ENCODE assay signal across 21 cellular contexts in genomic region chr5:149285153-149285552, GRCh38. TPM values are rescaled to one million over a fixed set of nuclear protein-coding genes. Genes with fewer than 3 reads are reported as not detected.
DNase-seq lines count a peak whose midpoint lies in the region; ATAC-seq and TF ChIP-seq lines count a peak whose summit lies in the region.
"Had no signal": no experiment of that assay in that cellular context is flagged by ENCODE, and none has a peak within 500 bp of the region (broad histone marks: within the 10 kb centered on the region; RNA-seq: fewer than 3 reads in every experiment).

No MANE protein-coding gene starts in this region.

- H3K9ac ChIP-seq in subcutaneous abdominal adipose tissue (ENCODE audit: low read length in 5 of 5) = peak overlapping the region in 1 of 5 donors; percentile 20

- H3K9me3 ChIP-seq in heart left ventricle = no peaks in the 10 kb centered on the region
- H3K9me3 ChIP-seq in RWPE2 (ENCODE audit: severe bottlenecking) = no peaks in the 10 kb centered on the region
- H3K9me3 ChIP-seq in subcutaneous abdominal adipose tissue (ENCODE audit: control insufficient read depth in 5 of 5, low read length in 5 of 5) = no peaks in the 10 kb centered on the region
- H3K9me3 ChIP-seq: neutrophil, testis had no signal

- 40 to 52% (median 46%) methylated on average over 1 of the region's 1 CpG for WGBS in heart left ventricle, 4 donors

- intact Hi-C loops in heart left ventricle (cut with DNase I) = loop anchor here in 1 of 10 donors (5.0 kb wide), 1 partner anchor 62 kb away; the partner anchor contains the start of gene GRPEL2
- intact Hi-C loops in Right ventricle myocardium inferior (cut with DNase I) = no loop called here

- TF ChIP-seq POLR2A in heart left ventricle (IDR thresholded peaks at IDR 0.05) = no peak

- H3K27me3 ChIP-seq in heart left ventricle (no peaks in the 10 kb centered on the region), RWPE2 (ENCODE audit: insufficient read depth, poor library complexity, severe bottlenecking) (no peaks in the 10 kb centered on the region), foreskin keratinocyte (no peaks in the 10 kb centered on the region), subcutaneous abdominal adipose tissue (ENCODE audit: control insufficient read depth in 5 of 5, insufficient read depth in 4 of 5, low read length in 5 of 5) (no peaks in the 10 kb centered on the region)
- H3K27me3 ChIP-seq: neutrophil, testis had no signal

- DNase-seq in heart left ventricle (no peak), Right ventricle myocardium inferior (ENCODE audit: missing footprints) (no peak), RWPE2 (ENCODE audit: low spot score) (no peak), foreskin keratinocyte (peak; percentile 89 to 94), NCI-H187 (lab: John Stamatoyannopoulos, UW) (no peak), glomerular visceral epithelial cell (ENCODE audit: extremely low spot score) (no peak)
- no peak for DNase-seq in activated CD4-positive, CD25-positive, alpha-beta regulatory T cell (lab: John Stamatoyannopoulos, UW)
- DNase-seq: activated naive CD4-positive, alpha-beta T cell treated with anti-CD3 and anti-CD28 coated beads, Interleukin-2, amount 50 U/mL, for 16 hours; erythroblast; H9; KG1; kidney; NCI-H1436 treated with DMSO at 0.1 percent for 48 hours; SHP77 treated with DMSO at 0.1 percent for 48 hours; small intestine; stimulated activated CD4-positive, alpha-beta T cell treated with anti-CD3 and anti-CD28 coated beads, Interleukin-1b, Interleukin-23, amount 100 ng/mL, for 48 hours; T1000; testis had no signal

- H3K4me1 ChIP-seq in heart left ventricle = peaks cover 9 to 98% (median 83%) of the 10 kb centered on the region in 12 donors
- peaks cover 9% of the 10 kb centered on the region for H3K4me1 ChIP-seq in RWPE2 (ENCODE audit: insufficient read depth, poor library complexity, severe bottlenecking)
- H3K4me1 ChIP-seq in foreskin keratinocyte = peaks cover 10% of the 10 kb centered on the region
- H3K4me1 ChIP-seq in subcutaneous abdominal adipose tissue (ENCODE audit: control insufficient read depth in 5 of 5, insufficient read depth in 5 of 5, low read length in 5 of 5) = peaks cover 4 to 70% (median 41%) of the 10 kb centered on the region in 5 donors

- H3K4me3 ChIP-seq in heart left ventricle (no peak overlapping the region), RWPE2 (ENCODE audit: severe bottlenecking) (no peak overlapping the region), subcutaneous abdominal adipose tissue (ENCODE audit: low read depth in 1 of 5, low read length in 5 of 5) (no peak overlapping the region)
- H3K4me3 ChIP-seq: testis had no signal

- no peak for ATAC-seq in heart left ventricle
- ATAC-seq in Right ventricle myocardium inferior = no peak
- peak; percentile 73 for ATAC-seq in RWPE2 (ENCODE audit: low read depth)
- peak; percentile 98 for ATAC-seq in foreskin keratinocyte

- peaks cover 0 to 14% (median 0%) of the 10 kb centered on the region in 9 donors for H3K36me3 ChIP-seq in heart left ventricle
- H3K36me3 ChIP-seq in RWPE2 (ENCODE audit: low read depth) = no peaks in the 10 kb centered on the region
- H3K36me3 ChIP-seq in subcutaneous abdominal adipose tissue (ENCODE audit: control insufficient read depth in 5 of 5, insufficient read depth in 5 of 5, low read length in 5 of 5) = peaks cover 0 to 2% (median 0%) of the 10 kb centered on the region in 5 donors
- H3K36me3 ChIP-seq: neutrophil had no signal

- no peak for TF ChIP-seq CTCF in heart left ventricle (IDR thresholded peaks at IDR 0.05)
- TF ChIP-seq CTCF in RWPE2 (IDR thresholded peaks at IDR 0.05; ENCODE audit: poor library complexity, severe bottlenecking) = no peak
- no peak for TF ChIP-seq CTCF in foreskin keratinocyte (conservative IDR thresholded peaks at IDR 0.05)

- H3K27ac ChIP-seq in heart left ventricle (peak overlapping the region; percentile 47 to 92 (median 80)), RWPE2 (ENCODE audit: poor library complexity, severe bottlenecking) (no peak overlapping the region), foreskin keratinocyte (peak overlapping the region; percentile 91), subcutaneous abdominal adipose tissue (ENCODE audit: low read depth, low read length) (peak overlapping the region; percentile 85)
- H3K27ac ChIP-seq: neutrophil, testis had no signal

RNA-seq across cellular contexts. Expression of gene AFAP1L1, which starts 13.5 kb away (rescaled TPM):
- total RNA-seq in heart left ventricle (10 to 100 TPM; 30.4 to 57.7 (median 45.0) TPM), Right ventricle myocardium inferior (46.9 TPM), foreskin keratinocyte (16.5 and 16.6 TPM in 2 replicates)
- polyA plus RNA-seq in heart left ventricle (10 to 100 TPM; 32.2 to 49.5 TPM), foreskin keratinocyte (9.8 and 10.1 TPM in 2 replicates)
- total RNA-seq: OCI-LY7 had no signal

Comparison
In these comparisons a context has a peak if more than half of its experiments do, and no peak if none do; other contexts are left out.
1. ATAC-seq: peak in RWPE2 (single experiment) and foreskin keratinocyte (single experiment); none in heart left ventricle (0 of 4) and Right ventricle myocardium inferior (single experiment).
2. DNase-seq: peak in foreskin keratinocyte (2 of 2); none in heart left ventricle (0 of 5), Right ventricle myocardium inferior (single experiment), RWPE2 (single experiment), NCI-H187 (0 of 2), glomerular visceral epithelial cell (single experiment) and activated CD4-positive, CD25-positive, alpha-beta regulatory T cell (0 of 4).